8 cellular contexts compared by ENCODE assay signal in genomic region chr3:8441969-8442559, GRCh38. TPM values are rescaled to one million over a fixed set of nuclear protein-coding genes. Genes with fewer than 3 reads are reported as not detected.
DNase-seq lines count a peak whose midpoint lies in the region; ATAC-seq, FAIRE-seq and TF ChIP-seq lines count a peak whose summit lies in the region.

No MANE protein-coding gene starts in this region.

- no peak for TF ChIP-seq POLR2A in endothelial cell of umbilical vein (IDR thresholded peaks at IDR 0.05; ENCODE audit: low read depth, low read length)

- ATAC-seq in GM21423 (IDR thresholded peaks at IDR 0.05; ENCODE audit: unreplicated experiment), result no peak

- H3K4me3 ChIP-seq in GM12864 (ENCODE audit: low read depth, low read length) (no peak overlapping the region), OCI-LY1 (ENCODE audit: low read depth, low read length, poor library complexity, severe bottlenecking) (no peak overlapping the region), endothelial cell of umbilical vein (replicated peaks in 1 of 3; ENCODE audit: insufficient read depth in 1 of 3, low read depth in 1 of 3, low read length in 3 of 3) (no peak overlapping the region)

- POLR2A ChIA-PET in endothelial cell of umbilical vein (lab: Charles Lee), result no interaction called here

- no peaks in the 10 kb centered on the region for H3F3A ChIP-seq in OCI-LY1 (ENCODE audit: insufficient read depth, low read length)

- no peaks in the 10 kb centered on the region for H3K9me3 ChIP-seq in OCI-LY1 (ENCODE audit: low read length)
- no peaks in the 10 kb centered on the region for H3K9me3 ChIP-seq in endothelial cell of umbilical vein (replicated peaks; ENCODE audit: control insufficient read depth, insufficient read depth, low read length)

- no peaks in the 10 kb centered on the region for H3K9me1 ChIP-seq in endothelial cell of umbilical vein (replicated peaks; ENCODE audit: control insufficient read depth, extremely low read depth, insufficient read depth, low read length)

- H3K4me1 ChIP-seq in OCI-LY1 (ENCODE audit: insufficient read depth, low read length, severe bottlenecking) (no peaks in the 10 kb centered on the region), endothelial cell of umbilical vein (ENCODE audit: control insufficient read depth, extremely low read depth, insufficient read depth, low read length) (peaks cover 30% of the 10 kb centered on the region)

- H3K9ac ChIP-seq in OCI-LY1 (ENCODE audit: low read length) (no peak overlapping the region), endothelial cell of umbilical vein (replicated peaks; ENCODE audit: extremely low read depth, insufficient read depth, low read length) (no peak overlapping the region)

- no peak overlapping the region for H3K27ac ChIP-seq in 22Rv1
- no peak overlapping the region for H3K27ac ChIP-seq in OCI-LY1 (ENCODE audit: low read depth, low read length, poor library complexity, severe bottlenecking)
- H3K27ac ChIP-seq in endothelial cell of umbilical vein (ENCODE audit: insufficient read depth, low read depth, low read length), result no peak overlapping the region

- H2AFZ ChIP-seq in OCI-LY1 (ENCODE audit: low read length) (no peak overlapping the region), endothelial cell of umbilical vein (ENCODE audit: low read depth, low read length) (no peak overlapping the region)

- intact Hi-C loops in endothelial cell of umbilical vein (cut with micrococcal nuclease), result loop anchor here (1.0 to 10.0 kb wide), 4 partner anchors 120 to 423 kb away; no protein-coding TSS in a partner anchor

- no TSS peak for BruUV-seq in endothelial cell of umbilical vein (replicated peaks; lab: Mats Ljungman, UMichigan)

- H3K79me2 ChIP-seq in OCI-LY1 (ENCODE audit: insufficient read depth, low read length) (no peaks in the 10 kb centered on the region), endothelial cell of umbilical vein (ENCODE audit: control insufficient read depth, insufficient read depth, low read length) (no peaks in the 10 kb centered on the region)

- peak; percentile 80 for FAIRE-seq in endothelial cell of umbilical vein (lab: Jason Lieb, UNC)

- H4K20me1 ChIP-seq in OCI-LY1 (ENCODE audit: insufficient read depth, low read length), result no peaks in the 10 kb centered on the region
- H4K20me1 ChIP-seq in endothelial cell of umbilical vein (replicated peaks; ENCODE audit: control insufficient read depth, extremely low read depth, insufficient read depth, low read length), result no peaks in the 10 kb centered on the region

- H3K36me3 ChIP-seq in OCI-LY1 (ENCODE audit: insufficient read depth, low read length), result no peaks in the 10 kb centered on the region
- H3K36me3 ChIP-seq in endothelial cell of umbilical vein (ENCODE audit: control insufficient read depth in 2 of 2, extremely low read depth in 1 of 2, insufficient read depth in 2 of 2, low read length in 2 of 2), result no peaks in the 10 kb centered on the region

- DNase-seq in GM12864 (ENCODE audit: low read depth) (no peak), endothelial cell of umbilical vein (ENCODE audit: low read depth, low spot score) (peak; percentile 76), middle frontal gyrus (ENCODE audit: extremely low spot score, low spot score) (peak; percentile 51), HK-2 (ENCODE audit: unreplicated experiment) (no peak)
- DNase-seq in effector CD4-positive, alpha-beta T cell, result no peak

- TF ChIP-seq CTCF in 22Rv1 (IDR thresholded peaks at IDR 0.05) (peak; percentile 80), GM12864 (IDR thresholded peaks at IDR 0.05; ENCODE audit: low read depth, low read length, missing control alignments) (peak; percentile 72), OCI-LY1 (IDR thresholded peaks at IDR 0.05; ENCODE audit: low read length) (peak; percentile 66), endothelial cell of umbilical vein (IDR thresholded peaks at IDR 0.05; ENCODE audit: extremely low read depth in 1 of 2, insufficient read depth in 1 of 2, low read depth in 1 of 2, low read length in 2 of 2) (peak; percentile 62 to 75)

- H3K9me2 ChIP-seq in OCI-LY1 (ENCODE audit: low read depth, low read length), result no peaks in the 10 kb centered on the region

- H3K4me2 ChIP-seq in OCI-LY1 (ENCODE audit: low read length) (no peak overlapping the region), endothelial cell of umbilical vein (ENCODE audit: insufficient read depth, low read length) (no peak overlapping the region)

- 0 out of 2 replicates have a peak, but pooled peaks cover 3% of the 10 kb centered on the region for H3K27me3 ChIP-seq in OCI-LY1 (ENCODE audit: insufficient read depth, low read length)
- no peaks in the 10 kb centered on the region for H3K27me3 ChIP-seq in endothelial cell of umbilical vein (ENCODE audit: control insufficient read depth in 2 of 2, insufficient read depth in 2 of 2, low read length in 2 of 2)

- CTCF ChIA-PET in endothelial cell of umbilical vein (lab: Charles Lee), result interaction anchor here (0.6 to 5.6 kb wide), 44 partner anchors 8 to 221 kb away, joined by 3 to 114 read pairs (median 6); partner anchors contain the start of gene LMCD1

- dilution Hi-C loops in endothelial cell of umbilical vein (cut with MboI; ENCODE audit: extremely low pct_ligation_motif_present, low sequenced_read_pairs), result no loop called here

TF ChIP-seq in endothelial cell of umbilical vein, 7 proteins besides CTCF, POLR2A, EP300 and RAD21:
- TF ChIP-seq EZH2 (IDR thresholded peaks at IDR 0.05; ENCODE audit: borderline replicate concordance, low read depth, low read length, severe bottlenecking) (no peak), MAX (IDR thresholded peaks at IDR 0.05; ENCODE audit: insufficient read depth, insufficient read length) (no peak), FOS (IDR thresholded peaks at IDR 0.05; ENCODE audit: borderline replicate concordance, insufficient read depth, low read length) (no peak), POLR2AphosphoS5 (IDR thresholded peaks at IDR 0.05; ENCODE audit: insufficient read depth, low read depth, low read length) (no peak), JUN (IDR thresholded peaks at IDR 0.05; ENCODE audit: borderline replicate concordance, insufficient read depth, insufficient read length, low read depth) (no peak), MYC (IDR thresholded peaks at IDR 0.05; ENCODE audit: low read depth, low read length) (no peak), GATA2 (IDR thresholded peaks at IDR 0.05; ENCODE audit: insufficient read depth, insufficient read length, low read depth, low read length) (no peak)

RNA-seq across cellular contexts. Expression of gene LMCD1, which starts 59.6 kb away (rescaled TPM):
- total RNA-seq in endothelial cell of umbilical vein, result 11.1 and 14.5 TPM in 2 replicates
- polyA plus RNA-seq in endothelial cell of umbilical vein, result 7.6 and 11.4 TPM in 2 replicates
- 10.9 and 12.3 TPM in 2 replicates for polyA plus RNA-seq in endothelial cell of umbilical vein (2011; cell fraction: cytosol; rRNA removed)
- polyA plus RNA-seq in endothelial cell of umbilical vein (2011; cell fraction: nucleus; rRNA removed), result 11.8 and 12.1 TPM in 2 replicates
- 11.6 and 15.5 TPM in 2 replicates for polyA plus RNA-seq in endothelial cell of umbilical vein (2012)
- 5.8 and 12.4 TPM in 2 replicates for polyA minus RNA-seq in endothelial cell of umbilical vein
- not detected for polyA minus RNA-seq in endothelial cell of umbilical vein (2011; cell fraction: cytosol; rRNA and poly(A)+ RNA removed)
- polyA minus RNA-seq in endothelial cell of umbilical vein (2011; cell fraction: nucleus; rRNA and poly(A)+ RNA removed), result 10.3 and 13.6 TPM in 2 replicates

Comparison
In these comparisons a context has a peak if more than half of its experiments do, and no peak if none do; other contexts are left out.
1. DNase-seq: peak in endothelial cell of umbilical vein (single experiment) and middle frontal gyrus (single experiment); none in GM12864 (single experiment), effector CD4-positive, alpha-beta T cell (single experiment) and HK-2 (single experiment).
2. Peak in every context shown above with its lines, with median percentiles within 50 percentile points of each other: CTCF ChIP-seq.